Comparison of ENCODE assay signal across 19 cellular contexts in genomic region chr16:86682219-86682904, GRCh38.
DNase-seq lines count a peak whose midpoint lies in the region; ATAC-seq and TF ChIP-seq lines count a peak whose summit lies in the region.
"Had no signal": no experiment of that assay in that cellular context is flagged by ENCODE, and none has a peak within 500 bp of the region (broad histone marks: within the 10 kb centered on the region; RNA-seq: fewer than 3 reads in every experiment).

No MANE protein-coding gene starts in this region.

- POLR2A ChIA-PET in SK-N-SH (lab: Yijun Ruan, JAX), result no interaction called here

- no peak for ATAC-seq in SK-N-SH treated with all-trans-retinoic acid at 6 μM for 48 hours
- ATAC-seq in right cardiac atrium, result peak; percentile 31 to 52
- ATAC-seq in effector memory CD8-positive, alpha-beta T cell (replicated peaks), result no peak
- no peak for ATAC-seq in HG03469 (IDR thresholded peaks at IDR 0.05; ENCODE audit: unreplicated experiment)

- H3K9me3 Mint-ChIP-seq in effector memory CD8-positive, alpha-beta T cell, result no peaks in the 10 kb centered on the region

- H3K27me3 Mint-ChIP-seq in effector memory CD8-positive, alpha-beta T cell, result peaks cover 22 to 31% of the 10 kb centered on the region in 2 donors

- TF ChIP-seq EP300 in SK-N-SH (IDR thresholded peaks at IDR 0.05; ENCODE audit: borderline replicate concordance in 1 of 2, low read depth in 1 of 2, low read length in 1 of 2), result no peak
- no peak for TF ChIP-seq EP300 in tibial nerve (IDR thresholded peaks at IDR 0.05)

- TF ChIP-seq RAD21 in SK-N-SH (IDR thresholded peaks at IDR 0.05; ENCODE audit: low read length), result no peak

- CTCF ChIA-PET in SK-N-SH (lab: Yijun Ruan, JAX), result no interaction called here

- H3K4me1 Mint-ChIP-seq in effector memory CD8-positive, alpha-beta T cell (ENCODE audit: low read depth in 2 of 2), result no peaks in the 10 kb centered on the region

- no peaks in the 10 kb centered on the region for H3K9me2 ChIP-seq in SK-N-SH

- H3K27me3 ChIP-seq in SK-N-SH (ENCODE audit: insufficient read depth) (no peaks in the 10 kb centered on the region), ascending aorta (no peaks in the 10 kb centered on the region), right cardiac atrium (ENCODE audit: control insufficient read depth, insufficient read depth) (no peaks in the 10 kb centered on the region), tibial nerve (no peaks in the 10 kb centered on the region)
- H3K27me3 ChIP-seq: MG63 had no signal

- H3K36me3 Mint-ChIP-seq in effector memory CD8-positive, alpha-beta T cell (ENCODE audit: insufficient read depth), result no peaks in the 10 kb centered on the region

- no peaks in the 10 kb centered on the region for H4K20me1 ChIP-seq in SK-N-SH (ENCODE audit: insufficient read depth)

- H3K9me3 ChIP-seq in SK-N-SH (no peaks in the 10 kb centered on the region), ascending aorta (no peaks in the 10 kb centered on the region), right cardiac atrium (ENCODE audit: control insufficient read depth, low read length) (no peaks in the 10 kb centered on the region), tibial nerve (no peaks in the 10 kb centered on the region)
- H3K9me3 ChIP-seq: BE2C had no signal

- H3K79me2 ChIP-seq in SK-N-SH (ENCODE audit: insufficient read depth), result no peaks in the 10 kb centered on the region

- no peak for TF ChIP-seq POLR2A in tibial nerve (IDR thresholded peaks at IDR 0.05)

- H3K4me1 ChIP-seq in SK-N-SH (ENCODE audit: control insufficient read depth in 1 of 2, insufficient read depth in 2 of 2, low read depth in 1 of 2, low read length in 1 of 2) (peaks cover 0 to 27% of the 10 kb centered on the region in 2 experiments; a peak in 2 of 4 replicates), ascending aorta (peaks cover 3 to 38% of the 10 kb centered on the region in 2 donors), right cardiac atrium (ENCODE audit: control insufficient read depth, insufficient read depth, low read length) (no peaks in the 10 kb centered on the region), tibial nerve (peaks cover 0 to 42% (median 6%) of the 10 kb centered on the region in 4 donors)
- H3K4me1 ChIP-seq: BE2C had no signal

- H3K4me3 Mint-ChIP-seq in effector memory CD8-positive, alpha-beta T cell, result no peak overlapping the region
- H3K4me3 Mint-ChIP-seq: CD4-positive, alpha-beta T cell had no signal

- peaks cover 40% of the 10 kb centered on the region for H3F3A ChIP-seq in SK-N-SH (replicated peaks; ENCODE audit: insufficient read depth)

- H3K27ac ChIP-seq in SK-N-SH (ENCODE audit: low read depth in 2 of 2, low read length in 1 of 2) (peak overlapping the region in 1 of 2 experiments; percentile 99; a peak in 2 of 4 replicates), ascending aorta (peak overlapping the region; percentile 93 to 94), right cardiac atrium (ENCODE audit: low read length) (peak overlapping the region; percentile 5), tibial nerve (peak overlapping the region; percentile 27 to 83 (median 66))
- H3K27ac ChIP-seq: 22Rv1, KMS-11 had no signal

- H3K27ac Mint-ChIP-seq in effector memory CD8-positive, alpha-beta T cell, result no peak overlapping the region
- H3K27ac Mint-ChIP-seq: CD4-positive, alpha-beta T cell had no signal

- no peaks in the 10 kb centered on the region for H3K36me3 ChIP-seq in SK-N-SH (replicated peaks in 1 of 2; ENCODE audit: control insufficient read depth in 1 of 2, insufficient read depth in 2 of 2, low read length in 1 of 2)
- no peaks in the 10 kb centered on the region for H3K36me3 ChIP-seq in ascending aorta
- H3K36me3 ChIP-seq in tibial nerve, result no peaks in the 10 kb centered on the region
- H3K36me3 ChIP-seq: BE2C, MG63 had no signal

- no peak for TF ChIP-seq CTCF in SK-N-SH (IDR thresholded peaks at IDR 0.05)
- TF ChIP-seq CTCF in ascending aorta (IDR thresholded peaks at IDR 0.05), result no peak
- no peak for TF ChIP-seq CTCF in tibial nerve (IDR thresholded peaks at IDR 0.05)

- H3K9ac ChIP-seq in SK-N-SH, result peak overlapping the region; percentile 85; the same call in 1 of the 2 replicates
- H3K9ac ChIP-seq: KMS-11 had no signal

- DNase-seq in SK-N-SH (no peak), ascending aorta (ENCODE audit: low spot score in 2 of 2) (peak in 1 of 2 donors; percentile 71), right cardiac atrium (peak in 1 of 3 donors; percentile 40), tibial nerve (ENCODE audit: low spot score in 2 of 2) (no peak), dermis blood vessel endothelial cell (no peak)
- DNase-seq in effector memory CD8-positive, alpha-beta T cell, result no peak
- DNase-seq: BE2C; Calu3; CD4-positive, alpha-beta T cell; DMS53; H7; NCI-H1092; NCI-H2081 treated with DMSO at 0.1 percent for 48 hours; NCI-H510A had no signal

- H3K4me3 ChIP-seq in SK-N-SH (ENCODE audit: low read depth in 2 of 2, low read length in 1 of 2) (no peak overlapping the region), ascending aorta (no peak overlapping the region), right cardiac atrium (ENCODE audit: low read length) (no peak overlapping the region), tibial nerve (no peak overlapping the region)
- H3K4me3 ChIP-seq: MG63 had no signal

- intact Hi-C loops in ascending aorta (cut with DNase I) (loop anchor here (5.0 kb wide), 2 partner anchors 245 to 380 kb away; no protein-coding TSS in a partner anchor), right cardiac atrium (cut with DNase I) (no loop called here)

- H3K4me2 ChIP-seq in SK-N-SH, result peak overlapping the region; percentile 83; the same call in 1 of the 2 replicates
- H3K4me2 ChIP-seq: KMS-11 had no signal

- WGBS in SK-N-SH (ENCODE audit: low lambda C conversion rate), result 84% methylated on average over 14 of the region's 14 CpGs
- WGBS in right cardiac atrium, result 77% methylated on average over 14 of the region's 14 CpGs
- 81 to 85% methylated on average over 14 of the region's 14 CpGs for WGBS in tibial nerve, 2 donors

- H2AFZ ChIP-seq in SK-N-SH (ENCODE audit: low read depth), result no peak overlapping the region

TF ChIP-seq in SK-N-SH, 30 proteins besides CTCF, POLR2A, EP300 and RAD21 (continues in another document):
- TF ChIP-seq RFX5 (IDR thresholded peaks at IDR 0.05; ENCODE audit: low read length) (no peak), USF1 (IDR thresholded peaks at IDR 0.05; ENCODE audit: borderline replicate concordance, low read depth) (no peak)

TF ChIP-seq in SK-N-SH treated with all-trans-retinoic acid at 6 μM for 48 hours, 23 proteins besides CTCF, POLR2A, EP300 and RAD21 (continues in another document):
- TF ChIP-seq TCF4 (CRISPR knock-in tag; IDR thresholded peaks at IDR 0.05; ENCODE audit: borderline replicate concordance) (no peak), ZFP3 (CRISPR knock-in tag; IDR thresholded peaks at IDR 0.05) (no peak), CSRNP3 (CRISPR knock-in tag; IDR thresholded peaks at IDR 0.05) (no peak), ZC3H10 (CRISPR knock-in tag; IDR thresholded peaks at IDR 0.05) (no peak), POU6F1 (CRISPR knock-in tag; IDR thresholded peaks at IDR 0.05; ENCODE audit: borderline replicate concordance, low read depth) (no peak), TSHZ2 (CRISPR knock-in tag; IDR thresholded peaks at IDR 0.05) (no peak)

Comparison
In these comparisons a context has a peak if more than half of its experiments do, and no peak if none do; other contexts are left out.
1. ATAC-seq: peak in right cardiac atrium (2 of 2); none in SK-N-SH treated with all-trans-retinoic acid at 6 μM for 48 hours (single experiment), effector memory CD8-positive, alpha-beta T cell (single experiment) and HG03469 (single experiment).